Comparison of ENCODE assay signal across 1 cellular context in the genomic region with DNA sequence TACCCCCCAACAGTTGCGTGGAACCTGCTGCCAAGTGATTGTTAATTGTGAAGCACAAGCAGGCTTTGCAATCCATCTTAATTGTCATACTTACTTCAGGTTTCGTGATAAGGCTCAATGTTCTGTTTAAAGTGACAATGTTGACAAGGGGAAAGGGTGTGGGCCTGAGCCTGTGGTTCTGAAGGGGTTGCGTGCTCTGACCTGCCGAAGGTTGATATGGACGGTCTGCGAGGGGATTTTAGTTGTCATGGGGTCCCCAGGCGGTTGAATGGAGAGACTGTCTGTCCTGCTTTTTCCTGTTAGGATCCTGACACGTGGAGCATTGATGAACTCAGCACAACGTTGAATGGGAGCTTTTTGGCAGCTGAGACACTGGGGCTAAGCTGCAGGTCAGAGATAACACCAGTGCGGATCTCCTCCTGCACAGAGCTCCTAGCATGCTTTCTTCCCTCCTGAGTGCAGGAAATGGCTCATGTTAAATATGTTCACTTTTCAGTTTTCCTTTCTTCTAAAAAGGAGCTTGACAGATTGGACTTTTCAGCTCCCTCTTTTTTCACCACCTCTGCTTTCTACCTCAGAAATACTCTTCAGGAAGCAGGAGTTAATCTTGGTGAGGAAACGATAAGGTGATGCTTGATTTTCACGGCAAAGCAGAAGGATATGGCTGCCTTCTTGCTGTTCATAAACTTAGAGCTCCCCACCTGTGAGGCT.
TF ChIP-seq lines count a peak whose summit lies in the region.

No MANE protein-coding gene starts in this region.

TF ChIP-seq in WTC11, 78 proteins besides CTCF, POLR2A, EP300 and RAD21 (continued from another document):
- TF ChIP-seq, protein P1, sequence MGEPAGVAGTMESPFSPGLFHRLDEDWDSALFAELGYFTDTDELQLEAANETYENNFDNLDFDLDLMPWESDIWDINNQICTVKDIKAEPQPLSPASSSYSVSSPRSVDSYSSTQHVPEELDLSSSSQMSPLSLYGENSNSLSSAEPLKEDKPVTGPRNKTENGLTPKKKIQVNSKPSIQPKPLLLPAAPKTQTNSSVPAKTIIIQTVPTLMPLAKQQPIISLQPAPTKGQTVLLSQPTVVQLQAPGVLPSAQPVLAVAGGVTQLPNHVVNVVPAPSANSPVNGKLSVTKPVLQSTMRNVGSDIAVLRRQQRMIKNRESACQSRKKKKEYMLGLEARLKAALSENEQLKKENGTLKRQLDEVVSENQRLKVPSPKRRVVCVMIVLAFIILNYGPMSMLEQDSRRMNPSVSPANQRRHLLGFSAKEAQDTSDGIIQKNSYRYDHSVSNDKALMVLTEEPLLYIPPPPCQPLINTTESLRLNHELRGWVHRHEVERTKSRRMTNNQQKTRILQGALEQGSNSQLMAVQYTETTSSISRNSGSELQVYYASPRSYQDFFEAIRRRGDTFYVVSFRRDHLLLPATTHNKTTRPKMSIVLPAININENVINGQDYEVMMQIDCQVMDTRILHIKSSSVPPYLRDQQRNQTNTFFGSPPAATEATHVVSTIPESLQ (CRISPR knock-in tag; IDR thresholded peaks at IDR 0.05), result no peak
- TF ChIP-seq ELF4 (CRISPR knock-in tag; IDR thresholded peaks at IDR 0.05; ENCODE audit: low read depth) (no peak), NR3C1 (CRISPR knock-in tag; conservative IDR thresholded peaks at IDR 0.05; ENCODE audit: low read depth) (no peak), SP1 (CRISPR knock-in tag; conservative IDR thresholded peaks at IDR 0.05) (no peak), JAZF1 (CRISPR knock-in tag; IDR thresholded peaks at IDR 0.05) (no peak), ZNF396 (CRISPR knock-in tag; IDR thresholded peaks at IDR 0.05; ENCODE audit: borderline replicate concordance) (no peak), CREB1 (CRISPR knock-in tag; IDR thresholded peaks at IDR 0.05) (no peak)
- TF ChIP-seq, protein P2, sequence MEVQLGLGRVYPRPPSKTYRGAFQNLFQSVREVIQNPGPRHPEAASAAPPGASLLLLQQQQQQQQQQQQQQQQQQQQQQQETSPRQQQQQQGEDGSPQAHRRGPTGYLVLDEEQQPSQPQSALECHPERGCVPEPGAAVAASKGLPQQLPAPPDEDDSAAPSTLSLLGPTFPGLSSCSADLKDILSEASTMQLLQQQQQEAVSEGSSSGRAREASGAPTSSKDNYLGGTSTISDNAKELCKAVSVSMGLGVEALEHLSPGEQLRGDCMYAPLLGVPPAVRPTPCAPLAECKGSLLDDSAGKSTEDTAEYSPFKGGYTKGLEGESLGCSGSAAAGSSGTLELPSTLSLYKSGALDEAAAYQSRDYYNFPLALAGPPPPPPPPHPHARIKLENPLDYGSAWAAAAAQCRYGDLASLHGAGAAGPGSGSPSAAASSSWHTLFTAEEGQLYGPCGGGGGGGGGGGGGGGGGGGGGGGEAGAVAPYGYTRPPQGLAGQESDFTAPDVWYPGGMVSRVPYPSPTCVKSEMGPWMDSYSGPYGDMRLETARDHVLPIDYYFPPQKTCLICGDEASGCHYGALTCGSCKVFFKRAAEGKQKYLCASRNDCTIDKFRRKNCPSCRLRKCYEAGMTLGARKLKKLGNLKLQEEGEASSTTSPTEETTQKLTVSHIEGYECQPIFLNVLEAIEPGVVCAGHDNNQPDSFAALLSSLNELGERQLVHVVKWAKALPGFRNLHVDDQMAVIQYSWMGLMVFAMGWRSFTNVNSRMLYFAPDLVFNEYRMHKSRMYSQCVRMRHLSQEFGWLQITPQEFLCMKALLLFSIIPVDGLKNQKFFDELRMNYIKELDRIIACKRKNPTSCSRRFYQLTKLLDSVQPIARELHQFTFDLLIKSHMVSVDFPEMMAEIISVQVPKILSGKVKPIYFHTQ (CRISPR knock-in tag; IDR thresholded peaks at IDR 0.05), result no peak
- TF ChIP-seq, protein P3, sequence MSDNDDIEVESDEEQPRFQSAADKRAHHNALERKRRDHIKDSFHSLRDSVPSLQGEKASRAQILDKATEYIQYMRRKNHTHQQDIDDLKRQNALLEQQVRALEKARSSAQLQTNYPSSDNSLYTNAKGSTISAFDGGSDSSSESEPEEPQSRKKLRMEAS (CRISPR knock-in tag; IDR thresholded peaks at IDR 0.05), result no peak
TF ChIP-seq in WTC11: peak in this region for 0.
